8 cellular contexts compared by ENCODE assay signal in genomic region chr11:57566564-57567209, GRCh38. TPM values are rescaled to one million over a fixed set of nuclear protein-coding genes. Genes with fewer than 3 reads are reported as not detected.
DNase-seq lines count a peak whose midpoint lies in the region; TF ChIP-seq lines count a peak whose summit lies in the region.

No MANE protein-coding gene starts in this region.

- 6 to 21% (median 18%) methylated on average over 6 of the region's 6 CpGs for WGBS in stomach, 5 donors

- H3K27me3 ChIP-seq in stomach: no peaks in the 10 kb centered on the region

- H3K4me1 ChIP-seq in stomach: peaks cover 17 to 45% (median 27%) of the 10 kb centered on the region in 4 donors

- TF ChIP-seq CTCF in stomach (IDR thresholded peaks at IDR 0.05): no peak

- H3K4me3 ChIP-seq in stomach: peak overlapping the region; percentile 71 to 93 (median 90)

- TF ChIP-seq EP300 in stomach (IDR thresholded peaks at IDR 0.05): no peak

- peak overlapping the region; percentile 96 for H3K27ac Mint-ChIP-seq in activated naive CD4-positive, alpha-beta T cell treated with anti-CD3 and anti-CD28 coated beads for 36 hours
- H3K27ac Mint-ChIP-seq in immature natural killer cell: peak overlapping the region; percentile 90 to 99 (median 96)

- H3K36me3 ChIP-seq in stomach: peaks cover 0 to 15% (median 7%) of the 10 kb centered on the region in 4 donors

- no peaks in the 10 kb centered on the region for H3K9me3 Mint-ChIP-seq in activated naive CD4-positive, alpha-beta T cell treated with anti-CD3 and anti-CD28 coated beads for 36 hours
- H3K9me3 Mint-ChIP-seq in immature natural killer cell: no peaks in the 10 kb centered on the region

- H3K27ac ChIP-seq in stomach: peak overlapping the region; percentile 76 to 94 (median 88)

- H3K4me3 Mint-ChIP-seq in activated naive CD4-positive, alpha-beta T cell treated with anti-CD3 and anti-CD28 coated beads for 36 hours: peak overlapping the region; percentile 97
- peak overlapping the region; percentile 96 to 99 (median 97) for H3K4me3 Mint-ChIP-seq in immature natural killer cell

- CTCF ChIA-PET in activated naive CD4-positive, alpha-beta T cell treated with anti-CD3 and anti-CD28 coated beads for 36 hours (lab: Charles Lee): interaction anchor here (0.9 to 9.5 kb wide), 9 partner anchors 13 to 234 kb away, joined by 3 to 258 read pairs (median 8); partner anchors contain the start of gene YPEL4

- H3K4me1 Mint-ChIP-seq in activated naive CD4-positive, alpha-beta T cell treated with anti-CD3 and anti-CD28 coated beads for 36 hours (ENCODE audit: low read depth): peaks cover 46% of the 10 kb centered on the region
- H3K4me1 Mint-ChIP-seq in immature natural killer cell: peaks cover 48 to 64% of the 10 kb centered on the region in 2 donors

- H3K27me3 Mint-ChIP-seq in activated naive CD4-positive, alpha-beta T cell treated with anti-CD3 and anti-CD28 coated beads for 36 hours (ENCODE audit: low read depth): no peaks in the 10 kb centered on the region
- H3K27me3 Mint-ChIP-seq in immature natural killer cell (ENCODE audit: low read depth in 3 of 3): peaks cover 4 to 9% (median 4%) of the 10 kb centered on the region in 3 donors

- intact Hi-C loops in activated naive CD4-positive, alpha-beta T cell treated with anti-CD3 and anti-CD28 coated beads for 36 hours (cut with micrococcal nuclease): loop anchor here (1.0 to 5.0 kb wide), 11 partner anchors 36 to 1576 kb away; partner anchors contain the start of genes FAM111A, MED19, SELENOH and SSRP1
- intact Hi-C loops in stomach (cut with DNase I; ENCODE audit: low total_unique reads): no loop called here

- H3K36me3 Mint-ChIP-seq in activated naive CD4-positive, alpha-beta T cell treated with anti-CD3 and anti-CD28 coated beads for 36 hours (ENCODE audit: low read depth): peaks cover 18% of the 10 kb centered on the region
- peaks cover 0 to 8% (median 0%) of the 10 kb centered on the region in 3 donors for H3K36me3 Mint-ChIP-seq in immature natural killer cell

- TF ChIP-seq POLR2A in stomach (IDR thresholded peaks at IDR 0.05): no peak

- no peaks in the 10 kb centered on the region for H3K9me3 ChIP-seq in stomach

- peak; percentile 76 for DNase-seq in activated CD8-positive, alpha-beta memory T cell treated with anti-CD3 and anti-CD28 coated beads for 24 hours
- DNase-seq in activated CD8-positive, alpha-beta memory T cell treated with anti-CD3 and anti-CD28 coated beads, Interleukin-2, amount 50 U/mL, for 4 hours: no peak
- no peak for DNase-seq in activated naive CD4-positive, alpha-beta T cell treated with anti-CD3 and anti-CD28 coated beads for 36 hours
- DNase-seq in immature natural killer cell: no peak
- DNase-seq in stomach: no peak
- DNase-seq in HPDE6-E6E7 (ENCODE audit: extremely low spot score): no peak
- no peak for DNase-seq in NCI-H1694 (lab: John Stamatoyannopoulos, UW)
- DNase-seq in NOMO-1 (lab: John Stamatoyannopoulos, UW; ENCODE audit: unreplicated experiment in 2 of 2): no peak

RNA-seq across cellular contexts. Expression of gene UBE2L6, which starts 0.8 kb away (rescaled TPM):
- 100 to 1,000 TPM; 187 to 194 TPM for total RNA-seq in activated naive CD4-positive, alpha-beta T cell treated with anti-CD3 and anti-CD28 coated beads for 36 hours
- polyA plus RNA-seq in immature natural killer cell: 100 to 1,000 TPM; 310 to 706 (median 354) TPM
- 10 to 100 TPM in 4 of 5 donors, 1 to 10 TPM in 1; 2.2 to 57.8 (median 21.3) TPM for total RNA-seq in stomach
- 10 to 100 TPM; 47.3 to 73.0 (median 71.4) TPM for polyA plus RNA-seq in stomach

RNA-seq across cellular contexts. Expression of gene SMTNL1, which starts 29.3 kb away (rescaled TPM):
- total RNA-seq in activated naive CD4-positive, alpha-beta T cell treated with anti-CD3 and anti-CD28 coated beads for 36 hours: not detected
- polyA plus RNA-seq in immature natural killer cell (under 1 TPM in 2 of 3 donors, not detected in 1; 0.12 to 0.47 TPM), stomach (not detected)
- total RNA-seq in stomach: not detected

RNA-seq across cellular contexts. Expression of gene SERPING1, which starts 30.8 kb away (rescaled TPM):
- under 1 TPM; 0.17 to 0.43 TPM for total RNA-seq in activated naive CD4-positive, alpha-beta T cell treated with anti-CD3 and anti-CD28 coated beads for 36 hours
- under 1 TPM in 1 of 3 donors, not detected in 2; 0.71 TPM for polyA plus RNA-seq in immature natural killer cell
- total RNA-seq in stomach: 100 to 1,000 TPM in 4 of 5 donors, 10 to 100 TPM in 1; 17.4 to 247 (median 153) TPM
- 100 to 1,000 TPM in 2 of 3 donors, 10 to 100 TPM in 1; 84.4 to 212 (median 111) TPM for polyA plus RNA-seq in stomach

RNA-seq across cellular contexts. Expression of gene TIMM10, which starts 36.1 kb away (rescaled TPM):
- total RNA-seq in activated naive CD4-positive, alpha-beta T cell treated with anti-CD3 and anti-CD28 coated beads for 36 hours: 100 to 1,000 TPM; 131 to 136 TPM
- 100 to 1,000 TPM in 1 of 3 donors, 10 to 100 TPM in 2; 52.9 to 101 (median 55.7) TPM for polyA plus RNA-seq in immature natural killer cell
- total RNA-seq in stomach: 10 to 100 TPM in 3 of 5 donors, 1 to 10 TPM in 2; 1.7 to 51.3 (median 31.3) TPM
- polyA plus RNA-seq in stomach: 10 to 100 TPM; 66.7 to 79.6 (median 73.7) TPM

RNA-seq across cellular contexts. Expression of gene SLC43A1, which starts 51.2 kb away (rescaled TPM):
- total RNA-seq in activated naive CD4-positive, alpha-beta T cell treated with anti-CD3 and anti-CD28 coated beads for 36 hours: 10 to 100 TPM; 26.5 to 29.7 TPM
- polyA plus RNA-seq in immature natural killer cell (10 to 100 TPM; 15.8 to 20.3 (median 17.5) TPM), stomach (10 to 100 TPM; 16.0 to 24.6 (median 19.7) TPM)
- total RNA-seq in stomach: 10 to 100 TPM; 10.5 to 38.4 (median 18.5) TPM

Comparison
In these comparisons a context has a peak if more than half of its experiments do, and no peak if none do; other contexts are left out.
1. RNA of gene SERPING1, which starts 30.8 kb away (total RNA-seq): 17.4 to 247 TPM in stomach; 0.17 to 0.43 TPM in activated naive CD4-positive, alpha-beta T cell treated with anti-CD3 and anti-CD28 coated beads for 36 hours; every median in the first group is over 10 times any median in the second.